In genomic region chr6:32047084-32047478, GRCh38 we compare ENCODE assay signal across 12 cellular contexts. TPM values are rescaled to one million over a fixed set of nuclear protein-coding genes. Genes with fewer than 3 reads are reported as not detected.
DNase-seq lines count a peak whose midpoint lies in the region; ATAC-seq and TF ChIP-seq lines count a peak whose summit lies in the region.
"Had no signal": no experiment of that assay in that cellular context is flagged by ENCODE, and none has a peak within 500 bp of the region (broad histone marks: within the 10 kb centered on the region; RNA-seq: fewer than 3 reads in every experiment).

No MANE protein-coding gene starts in this region.

- H3K4me1 Mint-ChIP-seq in WTC11 = peaks cover 2% of the 10 kb centered on the region; the same call in 1 of the 2 replicates

- H3K23ac ChIP-seq in neuronal stem cell (ENCODE audit: low read depth, low read length, poor library complexity) = no peak overlapping the region

- no peaks in the 10 kb centered on the region for H3K36me3 Mint-ChIP-seq in WTC11

- no peak overlapping the region for H2AK5ac ChIP-seq in neuronal stem cell (ENCODE audit: low read depth, low read length)

- H3K4me1 ChIP-seq in A673 (ENCODE audit: insufficient read depth, low read length, poor library complexity, severe bottlenecking) (peaks cover 14% of the 10 kb centered on the region), Peyer's patch (peaks cover 0 to 6% (median 4%) of the 10 kb centered on the region in 4 donors), neuronal stem cell (ENCODE audit: control insufficient read depth in 2 of 2, insufficient read depth in 1 of 2, low read depth in 1 of 2, low read length in 2 of 2) (peaks cover 14 to 21% of the 10 kb centered on the region in 2 donors)

- H3K4me3 ChIP-seq in A673 (ENCODE audit: low read depth, low read length, poor library complexity, severe bottlenecking) = no peak overlapping the region
- no peak overlapping the region for H3K4me3 ChIP-seq in Peyer's patch
- H3K4me3 ChIP-seq in fibroblast of mammary gland (ENCODE audit: control insufficient read depth, low read depth, low read length) = no peak overlapping the region
- H3K4me3 ChIP-seq in neuronal stem cell (ENCODE audit: low read length in 2 of 2) = no peak overlapping the region

- H3K4me2 ChIP-seq in neuronal stem cell (ENCODE audit: insufficient read depth, low read length, poor library complexity, severe bottlenecking) = no peak overlapping the region

- peak overlapping the region; percentile 89 for H3K14ac ChIP-seq in neuronal stem cell (ENCODE audit: low read length)

- H3K18ac ChIP-seq in neuronal stem cell (ENCODE audit: low read length) = peak overlapping the region; percentile 83

- no TSS peak for BruUV-seq in A673 (replicated peaks; lab: Mats Ljungman, UMichigan)

- TF ChIP-seq CTCF in A673 (conservative IDR thresholded peaks at IDR 0.05; ENCODE audit: low read depth, low read length) (no peak), Peyer's patch (IDR thresholded peaks at IDR 0.05) (no peak), fibroblast of mammary gland (conservative IDR thresholded peaks at IDR 0.05; ENCODE audit: control insufficient read depth, insufficient read depth, low read depth, low read length) (no peak), WTC11 (IDR thresholded peaks at IDR 0.05) (no peak)

- no peak overlapping the region for H4K91ac ChIP-seq in neuronal stem cell (ENCODE audit: low read depth, low read length, poor library complexity)

- H3K27me3 ChIP-seq in A673 (replicated peaks; ENCODE audit: insufficient read depth, low read depth, low read length, poor library complexity) (no peaks in the 10 kb centered on the region), Peyer's patch (no peaks in the 10 kb centered on the region), neuronal stem cell (ENCODE audit: control insufficient read depth in 3 of 3, insufficient read depth in 3 of 3, low read depth in 1 of 3, low read length in 3 of 3) (peaks cover 0 to 12% (median 0%) of the 10 kb centered on the region in 3 experiments)

- H2BK12ac ChIP-seq in neuronal stem cell (ENCODE audit: low read length) = no peak overlapping the region

- no peak overlapping the region for H3K9ac ChIP-seq in neuronal stem cell (ENCODE audit: low read depth, low read length, poor library complexity)

- ATAC-seq in HG03097 (IDR thresholded peaks at IDR 0.05; ENCODE audit: low FRiP score, unreplicated experiment) (no peak), WTC11 (no peak)
- ATAC-seq: left colon had no signal

- intact Hi-C loops in A673 (cut with micrococcal nuclease; ENCODE audit: unreplicated experiment) = no loop called here

- no peak overlapping the region for H3K4me3 Mint-ChIP-seq in WTC11

- DNase-seq in A673 (ENCODE audit: low spot score) = no peak
- DNase-seq in Peyer's patch = peak in 1 of 3 donors; percentile 56
- DNase-seq in fibroblast of mammary gland (ENCODE audit: low read depth) = peak; percentile 66
- peak; percentile 36 for DNase-seq in neuronal stem cell (ENCODE audit: low spot score)
- DNase-seq in DMS53 treated with DMSO at 0.1 percent for 48 hours (lab: John Stamatoyannopoulos, UW; ENCODE audit: unreplicated experiment) = no peak
- DNase-seq in WTC11 (ENCODE audit: low spot score) = no peak
- no peak for DNase-seq in germinal center (ENCODE audit: low spot score)
- DNase-seq: activated CD8-positive, alpha-beta memory T cell treated with anti-CD3 and anti-CD28 coated beads for 24 hours; MM.1S had no signal

- H4K8ac ChIP-seq in neuronal stem cell (ENCODE audit: low read depth, low read length) = no peak overlapping the region

- H3K27me3 Mint-ChIP-seq in WTC11 (ENCODE audit: low read depth) = no peaks in the 10 kb centered on the region; the same call in 1 of the 2 replicates
- H3K27me3 Mint-ChIP-seq: central memory CD8-positive, alpha-beta T cell had no signal

- TF ChIP-seq POLR2A in Peyer's patch (IDR thresholded peaks at IDR 0.05) = no peak

- peak overlapping the region; percentile 75 for H2AFZ ChIP-seq in neuronal stem cell (ENCODE audit: low read length)

- CTCF ChIA-PET in A673 (lab: Charles Lee) = no interaction called here
- CTCF ChIA-PET in WTC11 (lab: Charles Lee) = interaction anchor here (0.8 to 3.5 kb wide), 10 partner anchors 12 to 317 kb away, joined by 3 to 23 read pairs (median 9); no protein-coding TSS in a partner anchor

- no peak overlapping the region for H3K4ac ChIP-seq in neuronal stem cell (ENCODE audit: low read length)

- POLR2A ChIA-PET in A673 (lab: Charles Lee; ENCODE audit: low non-redundant PET) (no interaction called here), WTC11 (lab: Charles Lee) (no interaction called here)

- H3K36me3 ChIP-seq in A673 (ENCODE audit: insufficient read depth, low read length, poor library complexity, severe bottlenecking) (no peaks in the 10 kb centered on the region), Peyer's patch (no peaks in the 10 kb centered on the region), neuronal stem cell (replicated peaks in 1 of 2; ENCODE audit: control insufficient read depth in 2 of 2, insufficient read depth in 2 of 2, low read length in 2 of 2) (no peaks in the 10 kb centered on the region)

- no peak overlapping the region for H3K27ac Mint-ChIP-seq in WTC11

- H3K9me3 Mint-ChIP-seq in WTC11 = no peaks in the 10 kb centered on the region
- H3K9me3 Mint-ChIP-seq: central memory CD8-positive, alpha-beta T cell had no signal

- no peaks in the 10 kb centered on the region for H3K79me1 ChIP-seq in neuronal stem cell (ENCODE audit: low read depth, low read length)

- H2BK15ac ChIP-seq in neuronal stem cell (ENCODE audit: low read length) = no peak overlapping the region

- no peaks in the 10 kb centered on the region for H3K9me3 ChIP-seq in A673 (ENCODE audit: low read depth, low read length, poor library complexity, severe bottlenecking)
- no peaks in the 10 kb centered on the region for H3K9me3 ChIP-seq in Peyer's patch
- H3K9me3 ChIP-seq in neuronal stem cell (replicated peaks in 1 of 2; ENCODE audit: control insufficient read depth in 2 of 2, insufficient read depth in 1 of 2, low read depth in 1 of 2, low read length in 2 of 2) = no peaks in the 10 kb centered on the region

- H2BK5ac ChIP-seq in neuronal stem cell (ENCODE audit: low read length) = no peak overlapping the region

- no CpG with 5 or more reads among the region's 11 CpGs for WGBS in neuronal stem cell (ENCODE audit: extremely low coverage in 2 of 2, insufficient read length in 2 of 2, insufficient replicate concordance in 1 of 2), 2 donors

- H2BK120ac ChIP-seq in neuronal stem cell (ENCODE audit: low read depth, low read length) = no peak overlapping the region

- H3K27ac ChIP-seq in A673 (ENCODE audit: low read depth, low read length, poor library complexity, severe bottlenecking) (peak overlapping the region; percentile 48), Peyer's patch (peak overlapping the region; percentile 60 to 74 (median 66)), neuronal stem cell (replicated peaks; ENCODE audit: low read length) (peak overlapping the region; percentile 7)

TF ChIP-seq in WTC11, 78 proteins besides CTCF, POLR2A, EP300 and RAD21:
- no peak for TF ChIP-seq ATF1 (CRISPR knock-in tag; IDR thresholded peaks at IDR 0.05)

RNA-seq across cellular contexts. Expression of gene CYP21A2, which starts 8.9 kb away (rescaled TPM):
- total RNA-seq in A673 (2021) = 0.15 TPM in 1 of 2 replicates, not detected in the other
- total RNA-seq in Peyer's patch = 1 to 10 TPM in 1 of 4 donors, not detected in 3; 1.2 TPM
- 0.25 TPM for polyA plus RNA-seq in neuronal stem cell (2013, experiment 1 of 2)
- polyA plus RNA-seq in neuronal stem cell (2013, experiment 2 of 2) = 0.30 TPM
- total RNA-seq in WTC11 (2021) = 1.2 to 1.5 TPM (median 1.4 TPM) in 3 replicates

RNA-seq across cellular contexts. Expression of gene C4B, which starts 32.5 kb away (rescaled TPM):
- total RNA-seq in A673 (2021) = 2.2 and 2.3 TPM in 2 replicates
- 10 to 100 TPM; 11.0 to 80.0 (median 20.3) TPM for total RNA-seq in Peyer's patch
- polyA plus RNA-seq in neuronal stem cell (2013, experiment 1 of 2) = 1.8 TPM
- 1.5 TPM for polyA plus RNA-seq in neuronal stem cell (2013, experiment 2 of 2)
- 3.7 to 5.1 TPM (median 5.0 TPM) in 3 replicates for total RNA-seq in WTC11 (2021)

Comparison
In these comparisons a context has a peak if more than half of its experiments do, and no peak if none do; other contexts are left out.
1. DNase-seq: peak in fibroblast of mammary gland (single experiment) and neuronal stem cell (single experiment); none in A673 (single experiment), DMS53 treated with DMSO at 0.1 percent for 48 hours (single experiment), WTC11 (single experiment) and germinal center (single experiment).
2. H3K27ac ChIP-seq: peak in every context shown above with its lines; median percentile 66 in Peyer's patch; 48 in A673; 7 in neuronal stem cell.